Comparison of ENCODE assay signal across 13 cellular contexts in genomic region chr3:21942328-21942727, GRCh38.
A peak's percentile ranks its signal among the peaks of the same experiment; 100 is the strongest.
DNase-seq lines count a peak whose midpoint lies in the region; ATAC-seq and TF ChIP-seq lines count a peak whose summit lies in the region.
"Had no signal": no experiment of that assay in that cellular context is flagged by ENCODE, and none has a peak within 500 bp of the region (broad histone marks: within the 10 kb centered on the region; RNA-seq: fewer than 3 reads in every experiment).

No MANE protein-coding gene starts in this region.

- H3K4me3 Mint-ChIP-seq in MCF 10A (ENCODE audit: unreplicated experiment), result no peak overlapping the region
- H3K4me3 Mint-ChIP-seq: activated T-helper 1 cell treated with anti-CD3 and anti-CD28 coated beads, Interleukin-12 subunit alpha, Interleukin-12 subunit beta, Interleukin-2, Interleukin-4 antibody, amounts not matched to agents 30 ng/mL and 10 ng/mL and 1 ng/mL, durations not matched to agents 14 hours and 24 hours and 36 hours had no signal

- ATAC-seq in HG03521 (IDR thresholded peaks at IDR 0.05; ENCODE audit: unreplicated experiment), result no peak

- H3K9me3 ChIP-seq in breast epithelium, result no peaks in the 10 kb centered on the region
- H3K9me3 ChIP-seq: upper lobe of left lung had no signal

- H3K4me1 Mint-ChIP-seq in MCF 10A (ENCODE audit: insufficient read depth, unreplicated experiment), result no peaks in the 10 kb centered on the region

- no peaks in the 10 kb centered on the region for H3K27me3 ChIP-seq in breast epithelium
- H3K27me3 ChIP-seq: upper lobe of left lung had no signal

- H3K27ac ChIP-seq in breast epithelium (no peak overlapping the region), RWPE1 (no peak overlapping the region)
- H3K27ac ChIP-seq: parathyroid adenoma, upper lobe of left lung had no signal

- DNase-seq in MCF 10A (ENCODE audit: unreplicated experiment) (peak; percentile 61), breast epithelium (ENCODE audit: low spot score in 2 of 2) (no peak), NCI-H446 treated with DMSO at 0.1 percent for 48 hours (lab: John Stamatoyannopoulos, UW) (peak; percentile 88), epithelial cell of esophagus (ENCODE audit: low read depth) (peak; percentile 69), smooth muscle cell of the brain vasculature (ENCODE audit: low read depth, low spot score) (peak; percentile 35), RWPE1 (ENCODE audit: low spot score) (no peak), medulla oblongata (ENCODE audit: extremely low spot score) (no peak)
- DNase-seq: kidney, NCI-H82, upper lobe of left lung had no signal

- no peaks in the 10 kb centered on the region for H3K36me3 ChIP-seq in breast epithelium
- H3K36me3 ChIP-seq: upper lobe of left lung had no signal

- CTCF ChIA-PET in MCF 10A (lab: Yijun Ruan, JAX) (no interaction called here), RWPE1 (lab: Yijun Ruan, JAX) (no interaction called here)

- POLR2A ChIA-PET in MCF 10A (lab: Yijun Ruan, JAX) (interaction anchor here (0.6 to 1.2 kb wide), 2 partner anchors 32 to 189 kb away, joined by 3 to 4 read pairs; no protein-coding TSS in a partner anchor), RWPE1 (lab: Yijun Ruan, JAX; ENCODE audit: low non-redundant PET) (no interaction called here)

- no peaks in the 10 kb centered on the region for H3K36me3 Mint-ChIP-seq in MCF 10A (ENCODE audit: insufficient read depth, unreplicated experiment)

- no peaks in the 10 kb centered on the region for H3K9me3 Mint-ChIP-seq in MCF 10A (ENCODE audit: unreplicated experiment)

- no peaks in the 10 kb centered on the region for H3K27me3 Mint-ChIP-seq in MCF 10A (ENCODE audit: insufficient read depth, unreplicated experiment)

- no peaks in the 10 kb centered on the region for H3K4me1 ChIP-seq in breast epithelium
- H3K4me1 ChIP-seq: parathyroid adenoma, upper lobe of left lung had no signal

- intact Hi-C loops in MCF 10A (cut with micrococcal nuclease) (no loop called here), breast epithelium (cut with DNase I; ENCODE audit: low total_unique reads) (no loop called here)

- H3K4me3 ChIP-seq in breast epithelium (no peak overlapping the region), epithelial cell of esophagus (ENCODE audit: low read length) (no peak overlapping the region)
- H3K4me3 ChIP-seq: upper lobe of left lung had no signal

- TF ChIP-seq POLR2A in breast epithelium (IDR thresholded peaks at IDR 0.05), result no peak

- TF ChIP-seq CTCF in MCF 10A (IDR thresholded peaks at IDR 0.05; ENCODE audit: unreplicated experiment) (no peak), breast epithelium (IDR thresholded peaks at IDR 0.05) (no peak), epithelial cell of esophagus (IDR thresholded peaks at IDR 0.05; ENCODE audit: insufficient read depth, low read depth, low read length, missing control alignments) (no peak), RWPE1 (conservative IDR thresholded peaks at IDR 0.05; ENCODE audit: low read depth) (no peak)

- H3K27ac Mint-ChIP-seq in MCF 10A (ENCODE audit: low read depth, unreplicated experiment), result no peak overlapping the region
- H3K27ac Mint-ChIP-seq: activated T-helper 1 cell treated with anti-CD3 and anti-CD28 coated beads, Interleukin-12 subunit alpha, Interleukin-12 subunit beta, Interleukin-2, Interleukin-4 antibody, amounts not matched to agents 30 ng/mL and 10 ng/mL and 1 ng/mL, durations not matched to agents 14 hours and 24 hours and 36 hours had no signal

- BruUV-seq in MCF 10A (replicated peaks; lab: Mats Ljungman, UMichigan), result no TSS peak

Comparison
In these comparisons a context has a peak if more than half of its experiments do, and no peak if none do; other contexts are left out.
1. DNase-seq: peak in MCF 10A (single experiment), NCI-H446 treated with DMSO at 0.1 percent for 48 hours (single experiment), epithelial cell of esophagus (single experiment) and smooth muscle cell of the brain vasculature (single experiment); none in breast epithelium (0 of 2), RWPE1 (single experiment) and medulla oblongata (single experiment).